In the genomic region with DNA sequence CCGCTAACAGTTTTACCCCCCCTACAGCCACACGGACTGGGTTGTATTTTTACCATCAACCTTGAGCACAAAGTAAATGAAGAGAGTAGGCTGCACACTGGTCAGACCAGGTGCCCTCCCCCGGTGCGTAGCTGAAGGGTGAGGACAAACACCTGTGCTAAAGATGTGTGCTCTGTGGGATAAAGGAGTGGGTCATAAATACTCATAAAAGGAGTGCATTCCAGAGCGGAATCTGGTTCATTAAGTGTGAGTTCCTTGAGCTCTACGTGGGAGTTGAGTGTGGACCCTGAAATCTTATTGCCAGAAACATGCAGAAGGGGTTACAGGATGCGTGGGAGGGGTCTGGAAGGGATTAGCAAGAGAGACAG, we compare ENCODE assay signal across 19 cellular contexts.
DNase-seq lines count a peak whose midpoint lies in the region; ATAC-seq, FAIRE-seq and TF ChIP-seq lines count a peak whose summit lies in the region.
"Had no signal": no experiment of that assay in that cellular context is flagged by ENCODE, and none has a peak within 500 bp of the region (broad histone marks: within the 10 kb centered on the region; RNA-seq: fewer than 3 reads in every experiment).

No MANE protein-coding gene starts in this region.

- no peaks in the 10 kb centered on the region for H3K27me3 ChIP-seq in endodermal cell (ENCODE audit: control insufficient read depth, insufficient read depth, low read length, poor library complexity, severe bottlenecking)
- no peaks in the 10 kb centered on the region for H3K27me3 ChIP-seq in small intestine (ENCODE audit: control insufficient read depth in 2 of 2, insufficient read depth in 2 of 2, low read length in 2 of 2)
- H3K27me3 ChIP-seq: BE2C, foreskin keratinocyte, vagina had no signal

- H3K4me3 Mint-ChIP-seq in endodermal cell, result no peak overlapping the region
- H3K4me3 Mint-ChIP-seq: activated CD4-positive, alpha-beta T cell treated with anti-CD3 and anti-CD28 coated beads, Interleukin-2, amount 10 ng/mL, durations not matched to agents 24 days and 14 days; activated naive CD8-positive, alpha-beta T cell treated with anti-CD3 and anti-CD28 coated beads, Interleukin-2, amount 10 ng/mL, durations not matched to agents 7 days and 5 days; activated T-cell treated with anti-CD3 and anti-CD28 coated beads, Interleukin-2, amount 50 U/mL, for 24 hours had no signal

- peaks cover 4% of the 10 kb centered on the region for H3K27me3 Mint-ChIP-seq in endodermal cell (ENCODE audit: insufficient read depth)
- H3K27me3 Mint-ChIP-seq: activated CD4-positive, alpha-beta T cell treated with anti-CD3 and anti-CD28 coated beads, Interleukin-2, amount 10 ng/mL, durations not matched to agents 24 days and 14 days; activated naive CD8-positive, alpha-beta T cell treated with anti-CD3 and anti-CD28 coated beads, Interleukin-2, amount 10 ng/mL, durations not matched to agents 7 days and 5 days; activated T-cell treated with anti-CD3 and anti-CD28 coated beads, Interleukin-2, amount 50 U/mL, for 24 hours had no signal

- no peak overlapping the region for H3K9ac ChIP-seq in endodermal cell (ENCODE audit: extremely low read depth, low read length, poor library complexity, severe bottlenecking)
- H3K9ac ChIP-seq: KMS-11 had no signal

- H3K9me3 ChIP-seq in HEK293 (ENCODE audit: control insufficient read depth, insufficient read depth, low read depth, low read length), result no peaks in the 10 kb centered on the region
- H3K9me3 ChIP-seq in endodermal cell (ENCODE audit: control insufficient read depth, low read length), result no peaks in the 10 kb centered on the region
- H3K9me3 ChIP-seq in small intestine (ENCODE audit: control insufficient read depth, low read depth), result no peaks in the 10 kb centered on the region
- H3K9me3 ChIP-seq: BE2C, vagina had no signal

- H3K36me3 ChIP-seq in HEK293 (ENCODE audit: control insufficient read depth in 2 of 2, insufficient read depth in 1 of 2, low read length in 2 of 2) (peaks cover 0 to 4% of the 10 kb centered on the region in 2 experiments; a peak in 1 of 3 replicates), endodermal cell (ENCODE audit: control insufficient read depth, insufficient read depth, low read length) (no peaks in the 10 kb centered on the region), small intestine (ENCODE audit: control insufficient read depth in 2 of 2, insufficient read depth in 2 of 2, low read length in 2 of 2) (no peaks in the 10 kb centered on the region)
- H3K36me3 ChIP-seq: vagina had no signal

- peak; percentile 50 for DNase-seq in NCI-H2029 treated with DMSO at 0.1 percent for 48 hours (lab: John Stamatoyannopoulos, UW)
- no peak for DNase-seq in endodermal cell
- DNase-seq in small intestine, result peak; percentile 24
- DNase-seq in GOT3 (lab: John Stamatoyannopoulos, UW), result no peak
- DNase-seq in G401 (ENCODE audit: low spot score), result no peak
- DNase-seq: activated CD4-positive, alpha-beta T cell treated with anti-CD3 and anti-CD28 coated beads, Interleukin-2, amount 10 ng/mL, durations not matched to agents 24 days and 14 days; activated naive CD8-positive, alpha-beta T cell treated with anti-CD3 and anti-CD28 coated beads, Interleukin-2, amount 10 ng/mL, durations not matched to agents 7 days and 5 days; activated T-cell treated with anti-CD3 and anti-CD28 coated beads, Interleukin-2, amount 50 U/mL, for 24 hours; BE2C; central memory CD4-positive, alpha-beta T cell; foreskin keratinocyte; mesendoderm; SHP77 treated with DMSO at 0.1 percent for 48 hours; stimulated activated CD4-positive, alpha-beta T cell treated with anti-CD3 and anti-CD28 coated beads, Interleukin-4, amount 100 ng/mL, for 4 hours had no signal

- TF ChIP-seq CTCF in HEK293 (tag by site-specific recombination; IDR thresholded peaks at IDR 0.05) (no peak), endodermal cell (conservative IDR thresholded peaks at IDR 0.05) (no peak)

- H3K4me3 ChIP-seq in HEK293 (ENCODE audit: low read depth, low read length), result no peak overlapping the region
- no peak overlapping the region for H3K4me3 ChIP-seq in endodermal cell (ENCODE audit: low read length)
- no peak overlapping the region for H3K4me3 ChIP-seq in small intestine (ENCODE audit: low read depth in 1 of 2, low read length in 2 of 2)
- H3K4me3 ChIP-seq: vagina had no signal

- no peak for ATAC-seq in GM19035 (IDR thresholded peaks at IDR 0.05; ENCODE audit: unreplicated experiment)
- ATAC-seq: foreskin keratinocyte, HCT116 had no signal

- peaks cover 38% of the 10 kb centered on the region for H3K4me1 Mint-ChIP-seq in endodermal cell

- peaks cover 12% of the 10 kb centered on the region for H3K36me3 Mint-ChIP-seq in endodermal cell (ENCODE audit: low read depth)

- no peaks in the 10 kb centered on the region for H3K9me3 Mint-ChIP-seq in endodermal cell
- H3K9me3 Mint-ChIP-seq: activated CD4-positive, alpha-beta T cell treated with anti-CD3 and anti-CD28 coated beads, Interleukin-2, amount 10 ng/mL, durations not matched to agents 24 days and 14 days; activated naive CD8-positive, alpha-beta T cell treated with anti-CD3 and anti-CD28 coated beads, Interleukin-2, amount 10 ng/mL, durations not matched to agents 7 days and 5 days; activated T-cell treated with anti-CD3 and anti-CD28 coated beads, Interleukin-2, amount 50 U/mL, for 24 hours had no signal

- 82 to 94% methylated on average over 5 to 7 of the region's 7 CpGs for WGBS in endodermal cell (ENCODE audit: insufficient coverage in 1 of 2, insufficient read length in 1 of 2), 2 experiments
- 21 to 63% (median 50%) methylated on average over 7 of the region's 7 CpGs for WGBS in small intestine, 3 donors

- H3K27ac ChIP-seq in HEK293 (ENCODE audit: extremely low read depth, low read depth, low read length) (no peak overlapping the region), endodermal cell (ENCODE audit: low read depth, low read length) (peak overlapping the region; percentile 95), small intestine (ENCODE audit: low read depth in 1 of 2, low read length in 1 of 2) (no peak overlapping the region)
- H3K27ac ChIP-seq: foreskin keratinocyte, KMS-11, vagina had no signal

- H3K27ac Mint-ChIP-seq in endodermal cell, result no peak overlapping the region
- H3K27ac Mint-ChIP-seq: activated CD4-positive, alpha-beta T cell treated with anti-CD3 and anti-CD28 coated beads, Interleukin-2, amount 10 ng/mL, durations not matched to agents 24 days and 14 days; activated naive CD8-positive, alpha-beta T cell treated with anti-CD3 and anti-CD28 coated beads, Interleukin-2, amount 10 ng/mL, durations not matched to agents 7 days and 5 days; activated T-cell treated with anti-CD3 and anti-CD28 coated beads, Interleukin-2, amount 50 U/mL, for 24 hours had no signal

- no peak for FAIRE-seq in small intestine (lab: Jason Lieb, UNC)

- peaks cover 11% of the 10 kb centered on the region for H3K4me1 ChIP-seq in HEK293 (ENCODE audit: control insufficient read depth, insufficient read depth, low read length)
- H3K4me1 ChIP-seq in endodermal cell (ENCODE audit: control insufficient read depth, insufficient read depth, low read length), result peaks cover 18% of the 10 kb centered on the region
- H3K4me1 ChIP-seq in small intestine (ENCODE audit: control insufficient read depth in 2 of 2, insufficient read depth in 1 of 2, low read depth in 1 of 2, low read length in 1 of 2), result no peaks in the 10 kb centered on the region

- in situ Hi-C loops in G401 (cut with HindIII; ENCODE audit: low sequenced_read_pairs), result no loop called here

- CTCF ChIA-PET in HEK293 (lab: Yijun Ruan, JAX), result interaction anchor here (0.6 to 1.2 kb wide), 3 partner anchors 85 to 285 kb away, joined by 3 to 4 read pairs (median 4); no protein-coding TSS in a partner anchor

- POLR2A ChIA-PET in HEK293 (lab: Yijun Ruan, JAX), result no interaction called here

TF ChIP-seq in HEK293, 187 proteins besides CTCF, POLR2A, EP300 and RAD21 (continues in another document):
- TF ChIP-seq ZNF658 (tag by site-specific recombination; IDR thresholded peaks at IDR 0.05) (no peak), EGR2 (tag by site-specific recombination; IDR thresholded peaks at IDR 0.05; ENCODE audit: low read depth) (peak; percentile 83), ZNF585B (tag by site-specific recombination; IDR thresholded peaks at IDR 0.05) (no peak), GLI4 (tag by site-specific recombination; IDR thresholded peaks at IDR 0.05) (no peak)
- TF ChIP-seq, protein P1, sequence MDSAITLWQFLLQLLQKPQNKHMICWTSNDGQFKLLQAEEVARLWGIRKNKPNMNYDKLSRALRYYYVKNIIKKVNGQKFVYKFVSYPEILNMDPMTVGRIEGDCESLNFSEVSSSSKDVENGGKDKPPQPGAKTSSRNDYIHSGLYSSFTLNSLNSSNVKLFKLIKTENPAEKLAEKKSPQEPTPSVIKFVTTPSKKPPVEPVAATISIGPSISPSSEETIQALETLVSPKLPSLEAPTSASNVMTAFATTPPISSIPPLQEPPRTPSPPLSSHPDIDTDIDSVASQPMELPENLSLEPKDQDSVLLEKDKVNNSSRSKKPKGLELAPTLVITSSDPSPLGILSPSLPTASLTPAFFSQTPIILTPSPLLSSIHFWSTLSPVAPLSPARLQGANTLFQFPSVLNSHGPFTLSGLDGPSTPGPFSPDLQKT (IDR thresholded peaks at IDR 0.05; ENCODE audit: borderline replicate concordance, low read depth, low read length), result no peak
- TF ChIP-seq, protein P2, sequence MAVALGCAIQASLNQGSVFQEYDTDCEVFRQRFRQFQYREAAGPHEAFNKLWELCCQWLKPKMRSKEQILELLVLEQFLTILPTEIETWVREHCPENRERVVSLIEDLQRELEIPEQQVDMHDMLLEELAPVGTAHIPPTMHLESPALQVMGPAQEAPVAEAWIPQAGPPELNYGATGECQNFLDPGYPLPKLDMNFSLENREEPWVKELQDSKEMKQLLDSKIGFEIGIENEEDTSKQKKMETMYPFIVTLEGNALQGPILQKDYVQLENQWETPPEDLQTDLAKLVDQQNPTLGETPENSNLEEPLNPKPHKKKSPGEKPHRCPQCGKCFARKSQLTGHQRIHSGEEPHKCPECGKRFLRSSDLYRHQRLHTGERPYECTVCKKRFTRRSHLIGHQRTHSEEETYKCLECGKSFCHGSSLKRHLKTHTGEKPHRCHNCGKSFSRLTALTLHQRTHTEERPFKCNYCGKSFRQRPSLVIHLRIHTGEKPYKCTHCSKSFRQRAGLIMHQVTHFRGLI (tag by site-specific recombination; IDR thresholded peaks at IDR 0.05), result no peak
- TF ChIP-seq, protein P3, sequence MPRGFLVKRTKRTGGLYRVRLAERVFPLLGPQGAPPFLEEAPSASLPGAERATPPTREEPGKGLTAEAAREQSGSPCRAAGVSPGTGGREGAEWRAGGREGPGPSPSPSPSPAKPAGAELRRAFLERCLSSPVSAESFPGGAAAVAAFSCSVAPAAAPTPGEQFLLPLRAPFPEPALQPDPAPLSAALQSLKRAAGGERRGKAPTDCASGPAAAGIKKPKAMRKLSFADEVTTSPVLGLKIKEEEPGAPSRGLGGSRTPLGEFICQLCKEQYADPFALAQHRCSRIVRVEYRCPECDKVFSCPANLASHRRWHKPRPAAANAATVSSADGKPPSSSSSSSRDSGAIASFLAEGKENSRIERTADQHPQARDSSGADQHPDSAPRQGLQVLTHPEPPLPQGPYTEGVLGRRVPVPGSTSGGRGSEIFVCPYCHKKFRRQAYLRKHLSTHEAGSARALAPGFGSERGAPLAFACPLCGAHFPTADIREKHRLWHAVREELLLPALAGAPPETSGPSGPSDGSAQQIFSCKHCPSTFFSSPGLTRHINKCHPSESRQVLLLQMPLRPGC (tag by site-specific recombination; IDR thresholded peaks at IDR 0.05), result no peak

Comparison
In these comparisons a context has a peak if more than half of its experiments do, and no peak if none do; other contexts are left out.
1. DNase-seq: peak in NCI-H2029 treated with DMSO at 0.1 percent for 48 hours (single experiment) and small intestine (single experiment); none in endodermal cell (single experiment), GOT3 (single experiment) and G401 (single experiment).